Comparison of ENCODE assay signal across 8 cellular contexts in the genomic region with DNA sequence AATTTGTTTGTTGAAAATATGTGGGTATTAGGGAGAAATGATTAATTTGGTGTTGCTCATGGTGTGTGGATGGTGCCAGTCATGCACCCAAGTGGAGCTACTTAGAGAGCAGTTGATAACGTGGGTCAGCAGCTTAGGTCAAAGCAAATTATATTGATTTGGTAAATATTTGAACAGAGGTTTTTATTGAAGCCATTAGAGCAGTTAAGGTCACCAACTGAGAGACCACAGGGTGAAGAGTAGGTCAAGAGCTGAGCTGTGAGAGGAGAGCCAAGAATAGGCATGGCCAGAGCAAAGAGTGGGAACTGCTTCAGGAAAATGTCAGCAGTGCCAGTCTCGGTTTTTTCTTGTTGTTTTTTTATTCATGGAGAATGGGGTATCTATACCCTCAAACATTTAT.
"Had no signal": no experiment of that assay in that cellular context is flagged by ENCODE, and none has a peak within 500 bp of the region (broad histone marks: within the 10 kb centered on the region; RNA-seq: fewer than 3 reads in every experiment).

No MANE protein-coding gene starts in this region.

- H3K4me3 ChIP-seq: stomach, thoracic aorta had no signal

- H3K36me3 ChIP-seq: stomach, thoracic aorta had no signal

- H3K27me3 ChIP-seq: stomach had no signal

- H3K9me3 ChIP-seq: thoracic aorta had no signal

- H3K4me1 ChIP-seq: stomach had no signal

- H3K27ac ChIP-seq: stomach, thoracic aorta had no signal

- DNase-seq: activated naive CD4-positive, alpha-beta T cell treated with anti-CD3 and anti-CD28 coated beads, Interleukin-2, amount 10 ng/mL, durations not matched to agents 7 days and 5 days; cortex of kidney; hypothalamus; mesendoderm; stimulated activated CD4-positive, alpha-beta T cell treated with anti-CD3 and anti-CD28 coated beads, Interleukin-4, amount 100 ng/mL, for 1 hour; stimulated activated CD8-positive, alpha-beta memory T cell treated with anti-CD3 and anti-CD28 coated beads, Interleukin-4, amount 100 ng/mL, for 48 hours; stomach had no signal
